Comparison of ENCODE assay signal across 11 cellular contexts in the genomic region with DNA sequence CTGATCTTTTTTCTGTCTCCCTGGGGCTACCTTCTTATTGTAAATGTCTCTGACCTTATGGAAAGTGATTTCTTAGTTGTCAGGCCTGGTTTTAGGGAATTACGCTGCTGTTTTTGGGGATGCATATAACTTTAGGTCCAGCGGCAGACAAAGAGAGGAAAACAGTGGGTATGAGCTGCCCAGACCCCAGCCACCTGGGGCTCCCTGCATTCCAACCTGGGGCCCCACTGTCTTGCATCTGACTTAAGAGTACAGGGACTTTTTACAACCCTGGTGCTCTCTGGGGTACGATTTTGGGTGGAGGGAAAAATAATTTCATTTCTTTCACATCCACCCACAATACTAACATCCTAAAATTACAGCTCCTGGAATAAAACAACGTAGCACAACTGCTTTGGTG.
DNase-seq lines count a peak whose midpoint lies in the region; ATAC-seq and TF ChIP-seq lines count a peak whose summit lies in the region.
"Had no signal": no experiment of that assay in that cellular context is flagged by ENCODE, and none has a peak within 500 bp of the region (broad histone marks: within the 10 kb centered on the region; RNA-seq: fewer than 3 reads in every experiment).

No MANE protein-coding gene starts in this region.

- H3K14ac ChIP-seq in neuronal stem cell (ENCODE audit: low read length): no peak overlapping the region

- H3K4me3 ChIP-seq in BLaER1: no peak overlapping the region
- peak overlapping the region; percentile 44 for H3K4me3 ChIP-seq in SJSA1
- peak overlapping the region; percentile 58 to 98 (median 70) for H3K4me3 ChIP-seq in fibroblast of lung (replicated peaks in 1 of 4; ENCODE audit: control extremely low read depth in 1 of 4, insufficient read depth in 1 of 4, low read depth in 3 of 4, low read length in 4 of 4)
- H3K4me3 ChIP-seq in neuronal stem cell (ENCODE audit: low read length in 2 of 2): peak overlapping the region in 1 of 2 donors; percentile 42

- H3K9me3 Mint-ChIP-seq in activated naive CD4-positive, alpha-beta T cell treated with anti-CD3 and anti-CD28 coated beads, Interleukin-2, amount 50 U/mL, for 72 hours: no peaks in the 10 kb centered on the region
- H3K9me3 Mint-ChIP-seq in activated naive CD8-positive, alpha-beta T cell treated with anti-CD3 and anti-CD28 coated beads for 36 hours: no peaks in the 10 kb centered on the region
- H3K9me3 Mint-ChIP-seq: CD4-positive, alpha-beta T cell had no signal

- H2AFZ ChIP-seq in fibroblast of lung (ENCODE audit: low read length) (no peak overlapping the region), neuronal stem cell (ENCODE audit: low read length) (no peak overlapping the region)

- H3K27ac ChIP-seq in BLaER1: no peak overlapping the region
- no peak overlapping the region for H3K27ac ChIP-seq in SJSA1
- H3K27ac ChIP-seq in fibroblast of lung (ENCODE audit: insufficient read depth, low read length): peak overlapping the region; percentile 75
- no peak overlapping the region for H3K27ac ChIP-seq in neuronal stem cell (replicated peaks; ENCODE audit: low read length)

- H3K9ac ChIP-seq in BLaER1 (no peak overlapping the region), fibroblast of lung (ENCODE audit: insufficient read depth, low read length) (no peak overlapping the region), neuronal stem cell (ENCODE audit: low read depth, low read length, poor library complexity) (no peak overlapping the region)

- H4K20me1 ChIP-seq in BLaER1 (no peaks in the 10 kb centered on the region), fibroblast of lung (ENCODE audit: control insufficient read depth, extremely low read depth, insufficient read depth, low read length) (no peaks in the 10 kb centered on the region)

- H3K4me2 ChIP-seq in BLaER1 (peak overlapping the region; percentile 82; the same call in 1 of the 2 replicates), fibroblast of lung (ENCODE audit: extremely low read depth, insufficient read depth, low read length) (peak overlapping the region; percentile 74), neuronal stem cell (ENCODE audit: insufficient read depth, low read length, poor library complexity, severe bottlenecking) (peak overlapping the region; percentile 65)

- no CpG with 5 or more reads among the region's 4 CpGs for WGBS in neuronal stem cell (ENCODE audit: extremely low coverage in 2 of 2, insufficient read length in 2 of 2, insufficient replicate concordance in 1 of 2), 2 donors

- H3K9me3 ChIP-seq in BLaER1 (no peaks in the 10 kb centered on the region), SJSA1 (replicated peaks) (no peaks in the 10 kb centered on the region), fibroblast of lung (ENCODE audit: control insufficient read depth, insufficient read depth, low read depth, low read length) (no peaks in the 10 kb centered on the region), neuronal stem cell (replicated peaks in 1 of 2; ENCODE audit: control insufficient read depth in 2 of 2, insufficient read depth in 1 of 2, low read depth in 1 of 2, low read length in 2 of 2) (no peaks in the 10 kb centered on the region)

- H3K4me1 Mint-ChIP-seq in activated naive CD8-positive, alpha-beta T cell treated with anti-CD3 and anti-CD28 coated beads for 36 hours: peaks cover 16% of the 10 kb centered on the region

- peaks cover 51% of the 10 kb centered on the region for H3K27me3 Mint-ChIP-seq in activated naive CD8-positive, alpha-beta T cell treated with anti-CD3 and anti-CD28 coated beads for 36 hours

- peaks cover 50% of the 10 kb centered on the region for H3K4me1 ChIP-seq in BLaER1
- peaks cover 39% of the 10 kb centered on the region for H3K4me1 ChIP-seq in SJSA1 (replicated peaks)
- peaks cover 14% of the 10 kb centered on the region for H3K4me1 ChIP-seq in fibroblast of lung (ENCODE audit: control insufficient read depth, extremely low read depth, insufficient read depth, low read length)
- H3K4me1 ChIP-seq in neuronal stem cell (ENCODE audit: control insufficient read depth in 2 of 2, insufficient read depth in 1 of 2, low read depth in 1 of 2, low read length in 2 of 2): peaks cover 28 to 36% of the 10 kb centered on the region in 2 donors

- H3K23ac ChIP-seq in neuronal stem cell (ENCODE audit: low read depth, low read length, poor library complexity): peak overlapping the region; percentile 25

- H2BK15ac ChIP-seq in neuronal stem cell (ENCODE audit: low read length): no peak overlapping the region

- H3K27me3 ChIP-seq in BLaER1 (no peaks in the 10 kb centered on the region), SJSA1 (replicated peaks) (no peaks in the 10 kb centered on the region), fibroblast of lung (ENCODE audit: control insufficient read depth, insufficient read depth, low read length) (no peaks in the 10 kb centered on the region), neuronal stem cell (ENCODE audit: control insufficient read depth in 3 of 3, insufficient read depth in 3 of 3, low read depth in 1 of 3, low read length in 3 of 3) (no peaks in the 10 kb centered on the region)

- no peak for DNase-seq in SJSA1 (ENCODE audit: low read depth in 1 of 2, low spot score in 2 of 2)
- DNase-seq in fibroblast of lung (ENCODE audit: low read depth in 2 of 2): no peak
- DNase-seq in neuronal stem cell (ENCODE audit: low spot score): no peak
- DNase-seq in NCI-H1436 (lab: John Stamatoyannopoulos, UW): no peak
- DNase-seq in activated naive CD4-positive, alpha-beta T cell treated with anti-CD3 and anti-CD28 coated beads, Interleukin-2, amount 50 U/mL, for 72 hours (ENCODE audit: low spot score in 2 of 2): no peak
- no peak for DNase-seq in activated naive CD8-positive, alpha-beta T cell treated with anti-CD3 and anti-CD28 coated beads for 36 hours
- DNase-seq: activated naive CD4-positive, alpha-beta T cell treated with anti-CD3 and anti-CD28 coated beads, Interleukin-2, amount 50 U/mL, for 16 hours; CD4-positive, alpha-beta T cell; NCI-H187 had no signal

- no peak overlapping the region for H3K4ac ChIP-seq in neuronal stem cell (ENCODE audit: low read length)

- H2BK12ac ChIP-seq in neuronal stem cell (ENCODE audit: low read length): no peak overlapping the region

- H3K36me3 Mint-ChIP-seq in activated naive CD4-positive, alpha-beta T cell treated with anti-CD3 and anti-CD28 coated beads, Interleukin-2, amount 50 U/mL, for 72 hours: no peaks in the 10 kb centered on the region
- H3K36me3 Mint-ChIP-seq in activated naive CD8-positive, alpha-beta T cell treated with anti-CD3 and anti-CD28 coated beads for 36 hours: no peaks in the 10 kb centered on the region

- no peak overlapping the region for H3K18ac ChIP-seq in neuronal stem cell (ENCODE audit: low read length)

- H4K91ac ChIP-seq in neuronal stem cell (ENCODE audit: low read depth, low read length, poor library complexity): no peak overlapping the region

- H3K4me3 Mint-ChIP-seq in activated naive CD8-positive, alpha-beta T cell treated with anti-CD3 and anti-CD28 coated beads for 36 hours: no peak overlapping the region

- no peaks in the 10 kb centered on the region for H3K79me1 ChIP-seq in neuronal stem cell (ENCODE audit: low read depth, low read length)

- no peak overlapping the region for H4K8ac ChIP-seq in neuronal stem cell (ENCODE audit: low read depth, low read length)

- no peak overlapping the region for H3K27ac Mint-ChIP-seq in activated naive CD4-positive, alpha-beta T cell treated with anti-CD3 and anti-CD28 coated beads, Interleukin-2, amount 50 U/mL, for 72 hours
- no peak overlapping the region for H3K27ac Mint-ChIP-seq in activated naive CD8-positive, alpha-beta T cell treated with anti-CD3 and anti-CD28 coated beads for 36 hours
- H3K27ac Mint-ChIP-seq: CD4-positive, alpha-beta T cell had no signal

- H3K36me3 ChIP-seq in BLaER1 (no peaks in the 10 kb centered on the region), SJSA1 (peaks cover 3% of the 10 kb centered on the region; the same call in 1 of the 2 replicates), fibroblast of lung (ENCODE audit: control insufficient read depth, insufficient read depth, low read length) (peaks cover 12% of the 10 kb centered on the region), neuronal stem cell (replicated peaks in 1 of 2; ENCODE audit: control insufficient read depth in 2 of 2, insufficient read depth in 2 of 2, low read length in 2 of 2) (peaks cover 3 to 51% of the 10 kb centered on the region in 2 donors)

- H2BK5ac ChIP-seq in neuronal stem cell (ENCODE audit: low read length): no peak overlapping the region

- ATAC-seq in GM18519 (IDR thresholded peaks at IDR 0.05; ENCODE audit: low FRiP score, unreplicated experiment): no peak
- no peak for ATAC-seq in activated naive CD4-positive, alpha-beta T cell treated with anti-CD3 and anti-CD28 coated beads, Interleukin-2, amount 50 U/mL, for 72 hours

- H2BK120ac ChIP-seq in neuronal stem cell (ENCODE audit: low read depth, low read length): no peak overlapping the region

- no peak for TF ChIP-seq CTCF in fibroblast of lung (conservative IDR thresholded peaks at IDR 0.05 in 1 of 2, IDR thresholded peaks at IDR 0.05 in 1 of 2; ENCODE audit: low read depth in 1 of 2, low read length in 2 of 2)

- peaks cover 63% of the 10 kb centered on the region for H3K79me2 ChIP-seq in fibroblast of lung (ENCODE audit: control insufficient read depth, insufficient read depth, low read length)

- no peak overlapping the region for H2AK5ac ChIP-seq in neuronal stem cell (ENCODE audit: low read depth, low read length)
